Comparison of ENCODE assay signal across 8 cellular contexts in genomic region chr14:104677506-104678332, GRCh38. TPM values are rescaled to one million over a fixed set of nuclear protein-coding genes. Genes with fewer than 3 reads are reported as not detected.
DNase-seq lines count a peak whose midpoint lies in the region; ATAC-seq, FAIRE-seq and TF ChIP-seq lines count a peak whose summit lies in the region.

No MANE protein-coding gene starts in this region.

- TF ChIP-seq CTCF in A549 (IDR thresholded peaks at IDR 0.05) (no peak), RWPE2 (IDR thresholded peaks at IDR 0.05; ENCODE audit: poor library complexity, severe bottlenecking) (no peak), ovary (IDR thresholded peaks at IDR 0.05) (no peak)

- no peaks in the 10 kb centered on the region for H3K9me3 Mint-ChIP-seq in activated naive CD4-positive, alpha-beta T cell treated with anti-CD3 and anti-CD28 coated beads for 36 hours

- TF ChIP-seq POLR2A in A549 (IDR thresholded peaks at IDR 0.05; ENCODE audit: low read length) (peak; percentile 68), ovary (IDR thresholded peaks at IDR 0.05) (peak; percentile 39)

- H3K27me3 ChIP-seq in RWPE2 (ENCODE audit: insufficient read depth, poor library complexity, severe bottlenecking) (no peaks in the 10 kb centered on the region), ovary (no peaks in the 10 kb centered on the region), thymus (ENCODE audit: control insufficient read depth, insufficient read depth) (no peaks in the 10 kb centered on the region)

- peaks cover 61% of the 10 kb centered on the region for H3K4me1 ChIP-seq in A549
- H3K4me1 ChIP-seq in RWPE2 (ENCODE audit: insufficient read depth, poor library complexity, severe bottlenecking), result peaks cover 41% of the 10 kb centered on the region
- H3K4me1 ChIP-seq in ovary (ENCODE audit: insufficient read depth), result peaks cover 21% of the 10 kb centered on the region
- H3K4me1 ChIP-seq in thymus (ENCODE audit: control insufficient read depth, insufficient read depth, low read length), result peaks cover 13% of the 10 kb centered on the region

- no peaks in the 10 kb centered on the region for H3K9me3 ChIP-seq in A549
- no peaks in the 10 kb centered on the region for H3K9me3 ChIP-seq in RWPE2 (ENCODE audit: severe bottlenecking)
- no peaks in the 10 kb centered on the region for H3K9me3 ChIP-seq in ovary
- H3K9me3 ChIP-seq in thymus (ENCODE audit: control insufficient read depth), result no peaks in the 10 kb centered on the region

- FAIRE-seq in A549 (lab: Jason Lieb, UNC), result no peak

- H3K27ac Mint-ChIP-seq in activated naive CD4-positive, alpha-beta T cell treated with anti-CD3 and anti-CD28 coated beads for 36 hours, result peak overlapping the region; percentile 61

- H3K27ac ChIP-seq in A549 (peak overlapping the region; percentile 98 to 100), RWPE2 (ENCODE audit: poor library complexity, severe bottlenecking) (peak overlapping the region; percentile 97), ovary (peak overlapping the region; percentile 11 to 50), thymus (ENCODE audit: low read depth) (no peak overlapping the region)

- TF ChIP-seq RAD21 in A549 (conservative IDR thresholded peaks at IDR 0.05 in 1 of 2, IDR thresholded peaks at IDR 0.05 in 1 of 2), result no peak

- H3K4me3 ChIP-seq in A549 (peak overlapping the region; percentile 39), RWPE2 (ENCODE audit: severe bottlenecking) (peak overlapping the region; percentile 17), ovary (peak overlapping the region; percentile 72), thymus (ENCODE audit: low read length) (peak overlapping the region; percentile 64)

- intact Hi-C loops in activated naive CD4-positive, alpha-beta T cell treated with anti-CD3 and anti-CD28 coated beads for 36 hours (cut with micrococcal nuclease), result loop anchor here (1.0 to 2.0 kb wide), 2 partner anchors 12 to 75 kb away; partner anchors contain the start of gene SIVA1
- intact Hi-C loops in head of caudate nucleus (cut with DNase I) (no loop called here), ovary (cut with DNase I) (no loop called here)

- CTCF ChIA-PET in A549 (lab: Yijun Ruan, JAX), result interaction anchor here (0.6 to 7.6 kb wide), 12 partner anchors 9 to 202 kb away, joined by 3 to 117 read pairs (median 4); partner anchors contain the start of gene INF2
- CTCF ChIA-PET in activated naive CD4-positive, alpha-beta T cell treated with anti-CD3 and anti-CD28 coated beads for 36 hours (lab: Charles Lee), result interaction anchor here (0.6 to 1.2 kb wide), 5 partner anchors 9 to 369 kb away, joined by 3 to 6 read pairs (median 3); no protein-coding TSS in a partner anchor

- no peaks in the 10 kb centered on the region for H3K27me3 Mint-ChIP-seq in activated naive CD4-positive, alpha-beta T cell treated with anti-CD3 and anti-CD28 coated beads for 36 hours (ENCODE audit: low read depth)

- 2% methylated on average over 34 of the region's 43 CpGs for WGBS in A549 (ENCODE audit: missing lambda C conversion rate)
- 0 to 1% (median 1%) methylated on average over 42 to 43 of the region's 43 CpGs for WGBS in ovary, 3 donors
- WGBS in thymus, result under 1% methylated on average over 43 of the region's 43 CpGs

- TF ChIP-seq EP300 in A549 (IDR thresholded peaks at IDR 0.05), result no peak
- no peak for TF ChIP-seq EP300 in ovary (IDR thresholded peaks at IDR 0.05)

- peak overlapping the region; percentile 67 for H3K4me3 Mint-ChIP-seq in activated naive CD4-positive, alpha-beta T cell treated with anti-CD3 and anti-CD28 coated beads for 36 hours

- no peaks in the 10 kb centered on the region for H3K36me3 Mint-ChIP-seq in activated naive CD4-positive, alpha-beta T cell treated with anti-CD3 and anti-CD28 coated beads for 36 hours (ENCODE audit: low read depth)

- H3K36me3 ChIP-seq in RWPE2 (ENCODE audit: low read depth), result no peaks in the 10 kb centered on the region
- no peaks in the 10 kb centered on the region for H3K36me3 ChIP-seq in ovary
- H3K36me3 ChIP-seq in thymus (ENCODE audit: control insufficient read depth, insufficient read depth), result no peaks in the 10 kb centered on the region

- peaks cover 18% of the 10 kb centered on the region for H3K4me1 Mint-ChIP-seq in activated naive CD4-positive, alpha-beta T cell treated with anti-CD3 and anti-CD28 coated beads for 36 hours (ENCODE audit: low read depth)

- DNase-seq in A549 (ENCODE audit: low read depth in 1 of 2, low spot score in 1 of 2) (peak; percentile 75 to 85), HPDE6-E6E7 (ENCODE audit: extremely low spot score) (peak; percentile 42), RWPE2 (ENCODE audit: low spot score) (no peak), head of caudate nucleus (peak; percentile 59 to 93 (median 80)), ovary (peak; percentile 65 to 79 (median 74))
- DNase-seq in activated naive CD4-positive, alpha-beta T cell treated with anti-CD3 and anti-CD28 coated beads for 36 hours, result peak; percentile 83

- H3K4me2 ChIP-seq in A549, result peak overlapping the region; percentile 87

- POLR2A ChIA-PET in A549 (lab: Yijun Ruan, JAX), result interaction anchor here (0.7 to 2.2 kb wide), 6 partner anchors 10 to 75 kb away, joined by 4 to 29 read pairs (median 7); partner anchors contain the start of gene SIVA1

- ATAC-seq in A549 (peak; percentile 16 to 49), GM18909 (IDR thresholded peaks at IDR 0.05; ENCODE audit: poor library complexity, unreplicated experiment) (peak; percentile 49), RWPE2 (ENCODE audit: low read depth) (peak; percentile 7)

TF ChIP-seq in A549, 52 proteins besides CTCF, POLR2A, EP300 and RAD21 (continues in another document):
- no peak for TF ChIP-seq RFX5 (IDR thresholded peaks at IDR 0.05)
- no peak for TF ChIP-seq HMGXB4 (CRISPR knock-in tag; IDR thresholded peaks at IDR 0.05; ENCODE audit: borderline replicate concordance)
- TF ChIP-seq ZFP36 (IDR thresholded peaks at IDR 0.05; ENCODE audit: borderline replicate concordance, partially characterized antibody), result no peak
- peak; percentile 75 for TF ChIP-seq HOXB5 (CRISPR knock-in tag; IDR thresholded peaks at IDR 0.05)
- TF ChIP-seq MAFK (IDR thresholded peaks at IDR 0.05; ENCODE audit: partially characterized antibody), result peak; percentile 96
- TF ChIP-seq HOXB13 (CRISPR knock-in tag; IDR thresholded peaks at IDR 0.05; ENCODE audit: low read depth), result peak; percentile 80
- TF ChIP-seq EHF (CRISPR knock-in tag; IDR thresholded peaks at IDR 0.05), result peak; percentile 79
- TF ChIP-seq TFCP2L1 (CRISPR knock-in tag; IDR thresholded peaks at IDR 0.05), result peak; percentile 19; the same call in 1 of the 2 replicates
- no peak for TF ChIP-seq RARB (CRISPR knock-in tag; IDR thresholded peaks at IDR 0.05)
- TF ChIP-seq PBX3 (IDR thresholded peaks at IDR 0.05), result 0 out of 2 replicates have a peak, but pooled peaks have one; percentile 16
- TF ChIP-seq NR3C1 (IDR thresholded peaks at IDR 0.05), result no peak
- no peak for TF ChIP-seq ZSCAN20 (CRISPR knock-in tag; IDR thresholded peaks at IDR 0.05)
- peak; percentile 60; the same call in 1 of the 2 replicates for TF ChIP-seq ZNF302 (CRISPR knock-in tag; IDR thresholded peaks at IDR 0.05)
- peak; percentile 46 to 85; a peak in 4 of 5 replicates for TF ChIP-seq JUN (IDR thresholded peaks at IDR 0.05)
- TF ChIP-seq SMC3 (IDR thresholded peaks at IDR 0.05), result peak; percentile 6; the same call in 1 of the 3 replicates
- no peak for TF ChIP-seq MAZ (IDR thresholded peaks at IDR 0.05; ENCODE audit: borderline replicate concordance, low read depth, low read length)
- TF ChIP-seq FOSL2 (IDR thresholded peaks at IDR 0.05), result no peak
- TF ChIP-seq FOSL2 (CRISPR knock-in tag; IDR thresholded peaks at IDR 0.05), result peak; percentile 83

RNA-seq across cellular contexts. Expression of gene INF2, which starts 11.7 kb away (rescaled TPM):
- 23.6 and 24.7 TPM in 2 replicates for polyA plus RNA-seq in A549 (2011; rRNA removed)
- 68.4 and 94.0 TPM in 2 replicates for polyA plus RNA-seq in A549 (2012; cell fraction: cytosol; rRNA removed)
- 224 and 375 TPM in 2 replicates for polyA plus RNA-seq in A549 (2012; cell fraction: nucleus; rRNA removed)
- polyA plus RNA-seq in A549 (2017; fragmentation: RNase III; extraction: RNeasy Plus Mini Kit Qiagen cat#74134 plus additional on column Dnase treatment), result 71.2 to 76.6 TPM (median 72.0 TPM) in 3 replicates
- 19.6 and 27.7 TPM in 2 replicates for polyA minus RNA-seq in A549 (2011; rRNA and poly(A)+ RNA removed)
- total RNA-seq in activated naive CD4-positive, alpha-beta T cell treated with anti-CD3 and anti-CD28 coated beads for 36 hours, result 10 to 100 TPM; 50.7 to 50.9 TPM
- total RNA-seq in ovary, result 10 to 100 TPM; 15.1 to 40.7 (median 22.2) TPM
- polyA plus RNA-seq in ovary, result 10 to 100 TPM in 1 of 2 donors, 1 to 10 TPM in 1; 6.3 to 18.4 TPM
- 57.9 TPM for polyA plus RNA-seq in thymus

RNA-seq across cellular contexts. Expression of gene ADSS1, which starts 46.3 kb away (rescaled TPM):
- polyA plus RNA-seq in A549 (2011; rRNA removed), result 8.8 and 10.1 TPM in 2 replicates
- 6.0 and 6.2 TPM in 2 replicates for polyA plus RNA-seq in A549 (2012; cell fraction: cytosol; rRNA removed)
- 17.9 and 19.6 TPM in 2 replicates for polyA plus RNA-seq in A549 (2012; cell fraction: nucleus; rRNA removed)
- polyA plus RNA-seq in A549 (2017; fragmentation: RNase III; extraction: RNeasy Plus Mini Kit Qiagen cat#74134 plus additional on column Dnase treatment), result 6.2 to 8.3 TPM (median 7.4 TPM) in 3 replicates
- polyA minus RNA-seq in A549 (2011; rRNA and poly(A)+ RNA removed), result 6.5 and 9.5 TPM in 2 replicates
- 1 to 10 TPM; 5.1 to 5.5 TPM for total RNA-seq in activated naive CD4-positive, alpha-beta T cell treated with anti-CD3 and anti-CD28 coated beads for 36 hours
- total RNA-seq in ovary, result 1 to 10 TPM; 2.6 to 9.8 (median 3.8) TPM
- polyA plus RNA-seq in ovary, result 1 to 10 TPM; 4.1 to 4.9 TPM
- 4.0 TPM for polyA plus RNA-seq in thymus

Comparison
In these comparisons a context has a peak if more than half of its experiments do, and no peak if none do; other contexts are left out.
1. H3K4me3 ChIP-seq: peak in every context shown above with its lines; median percentile 72 in ovary; 64 in thymus; 39 in A549; 17 in RWPE2.